24 cellular contexts compared by ENCODE assay signal in the genomic region with DNA sequence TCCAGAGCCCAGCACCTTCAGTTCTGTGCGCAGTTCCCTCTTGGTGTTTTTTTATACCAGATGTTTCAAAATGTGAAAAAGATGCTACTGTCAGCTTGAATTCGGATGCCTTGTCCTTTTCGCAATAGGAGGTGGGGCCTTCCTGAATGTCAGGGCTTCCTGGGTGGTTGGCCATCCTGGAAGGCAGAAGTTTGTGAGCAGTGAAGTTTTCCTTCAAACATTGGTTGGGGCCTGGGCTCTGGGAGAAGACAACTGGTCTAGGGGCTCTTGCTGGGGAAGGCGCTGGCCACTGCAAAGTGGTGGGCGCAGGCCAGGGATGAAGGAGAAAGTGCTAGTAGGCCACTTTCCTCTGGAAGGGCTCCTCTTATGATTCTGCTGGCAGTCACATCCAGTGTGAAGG.
"Had no signal": no experiment of that assay in that cellular context is flagged by ENCODE, and none has a peak within 500 bp of the region (broad histone marks: within the 10 kb centered on the region; RNA-seq: fewer than 3 reads in every experiment).

No MANE protein-coding gene starts in this region.

- H3K27ac Mint-ChIP-seq: activated naive CD8-positive, alpha-beta T cell; activated T-cell treated with anti-CD3 and anti-CD28 coated beads, Interleukin-2, amount 50 U/mL, for 72 hours; memory B cell; stimulated activated memory B cell treated with anti-CD40 and anti-IgM and Interleukin-4, amounts not matched to agents 10 μg/mL and 1 μg/mL and 100 μg/mL, for 72 hours; stimulated activated naive CD8-positive, alpha-beta T cell treated with anti-CD3 and anti-CD28 coated beads, Interleukin-15, amount 100 ng/mL, for 72 hours; T-cell had no signal

- H3K36me3 Mint-ChIP-seq: memory B cell; naive thymus-derived CD4-positive, alpha-beta T cell; stimulated activated memory B cell treated with anti-CD40 and anti-IgM and Interleukin-4, amounts not matched to agents 10 μg/mL and 1 μg/mL and 100 μg/mL, for 72 hours; T-cell had no signal

- H3K27me3 ChIP-seq: adrenal gland, body of pancreas, upper lobe of left lung had no signal

- H3K9ac ChIP-seq: parathyroid adenoma had no signal

- DNase-seq: activated CD4-positive, alpha-beta T cell treated with anti-CD3 and anti-CD28 coated beads for 4 hours; activated CD4-positive, alpha-beta T cell treated with anti-CD3 and anti-CD28 coated beads, Interleukin-2, amount 50 U/mL, for 4 hours; activated naive CD4-positive, alpha-beta T cell; activated T-cell treated with anti-CD3 and anti-CD28 coated beads for 4 hours; activated T-cell treated with anti-CD3 and anti-CD28 coated beads, Interleukin-2, amount 50 U/mL, for 72 hours; effector CD8-positive, alpha-beta T cell; left cardiac atrium; midbrain; naive thymus-derived CD4-positive, alpha-beta T cell; stimulated activated CD4-positive, alpha-beta T cell treated with anti-CD3 and anti-CD28 coated beads, Interleukin-1b, Interleukin-23, amount 100 ng/mL, for 48 hours; stimulated activated CD4-positive, alpha-beta T cell treated with anti-CD3 and anti-CD28 coated beads, Interleukin-4, amount 100 ng/mL, for 4 hours; stimulated activated CD8-positive, alpha-beta memory T cell treated with anti-CD3 and anti-CD28 coated beads, Interleukin-4, amount 100 ng/mL, for 48 hours; stimulated activated naive CD8-positive, alpha-beta T cell treated with anti-CD3 and anti-CD28 coated beads, Interleukin-15, amount 100 ng/mL, for 72 hours; substantia nigra; T-cell; upper lobe of left lung had no signal

- H3K9me3 Mint-ChIP-seq: activated T-cell treated with anti-CD3 and anti-CD28 coated beads, Interleukin-2, amount 50 U/mL, for 72 hours; memory B cell; stimulated activated memory B cell treated with anti-CD40 and anti-IgM and Interleukin-4, amounts not matched to agents 10 μg/mL and 1 μg/mL and 100 μg/mL, for 72 hours; stimulated activated naive CD8-positive, alpha-beta T cell treated with anti-CD3 and anti-CD28 coated beads, Interleukin-15, amount 100 ng/mL, for 72 hours; T-cell had no signal

- H3K27me3 Mint-ChIP-seq: memory B cell; stimulated activated memory B cell treated with anti-CD40 and anti-IgM and Interleukin-4, amounts not matched to agents 10 μg/mL and 1 μg/mL and 100 μg/mL, for 72 hours had no signal

- H3K27ac ChIP-seq: adrenal gland, body of pancreas, parathyroid adenoma, psoas muscle, upper lobe of left lung had no signal

- H3K9me3 ChIP-seq: adrenal gland, body of pancreas, psoas muscle, upper lobe of left lung had no signal

- H3K4me3 Mint-ChIP-seq: activated naive CD8-positive, alpha-beta T cell; activated T-cell treated with anti-CD3 and anti-CD28 coated beads, Interleukin-2, amount 50 U/mL, for 72 hours; memory B cell; naive thymus-derived CD4-positive, alpha-beta T cell; stimulated activated memory B cell treated with anti-CD40 and anti-IgM and Interleukin-4, amounts not matched to agents 10 μg/mL and 1 μg/mL and 100 μg/mL, for 72 hours; stimulated activated naive CD8-positive, alpha-beta T cell treated with anti-CD3 and anti-CD28 coated beads, Interleukin-15, amount 100 ng/mL, for 72 hours; T-cell had no signal

- H3K36me3 ChIP-seq: adrenal gland, upper lobe of left lung had no signal

- H3K4me1 ChIP-seq: adrenal gland, body of pancreas, parathyroid adenoma, psoas muscle had no signal

- H3K4me3 ChIP-seq: adrenal gland, body of pancreas, psoas muscle, smooth muscle cell, upper lobe of left lung had no signal

- ATAC-seq: activated T-cell treated with anti-CD3 and anti-CD28 coated beads, Interleukin-2, amount 50 U/mL, for 72 hours; body of pancreas; naive thymus-derived CD4-positive, alpha-beta T cell; psoas muscle; stimulated activated memory B cell treated with anti-CD40 and anti-IgM and Interleukin-4, amounts not matched to agents 10 μg/mL and 1 μg/mL and 100 μg/mL, for 72 hours; stimulated activated naive CD8-positive, alpha-beta T cell treated with anti-CD3 and anti-CD28 coated beads, Interleukin-15, amount 100 ng/mL, for 72 hours; T-cell had no signal
